ENCODE assay signal across 8 cellular contexts in the genomic region with DNA sequence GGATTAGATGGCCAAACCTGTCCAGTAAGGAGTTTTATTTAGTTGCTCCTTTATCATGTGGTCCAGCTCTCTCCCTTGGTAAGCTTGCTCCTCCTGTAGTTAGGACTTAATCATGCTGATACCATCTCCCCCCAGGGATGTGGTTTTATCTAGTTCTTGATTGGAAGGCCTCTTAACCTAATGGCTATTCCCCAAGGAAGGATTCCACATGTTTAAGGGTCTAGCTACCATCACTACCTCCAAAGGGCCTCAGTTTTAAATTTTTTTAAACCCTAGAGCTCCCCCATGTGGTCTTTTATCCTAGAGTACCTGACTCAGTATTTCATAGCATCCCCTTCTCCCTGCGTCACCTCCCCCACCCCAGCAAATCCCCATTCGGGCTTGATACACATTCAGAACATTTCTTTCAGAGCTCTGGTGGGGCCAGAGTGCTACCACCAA. TPM values are rescaled to one million over a fixed set of nuclear protein-coding genes. Genes with fewer than 3 reads are reported as not detected.
A peak's percentile ranks its signal among the peaks of the same experiment; 100 is the strongest.
DNase-seq lines count a peak whose midpoint lies in the region; ATAC-seq and TF ChIP-seq lines count a peak whose summit lies in the region.

No MANE protein-coding gene starts in this region.

- TF ChIP-seq CTCF in CD8-positive, alpha-beta T cell (IDR thresholded peaks at IDR 0.05) = no peak
- TF ChIP-seq CTCF in HFF-Myc (IDR thresholded peaks at IDR 0.05; ENCODE audit: low read depth, low read length, missing control alignments) (peak; percentile 31), ascending aorta (IDR thresholded peaks at IDR 0.05) (peak in 1 of 3 experiments; percentile 22)

- H3K36me3 ChIP-seq in CD8-positive, alpha-beta T cell (ENCODE audit: insufficient read depth, low read length) = peaks cover 84% of the 10 kb centered on the region
- H3K36me3 ChIP-seq in ascending aorta = peaks cover 80 to 92% of the 10 kb centered on the region in 2 donors

- intact Hi-C loops in CD8-positive, alpha-beta T cell (cut with DNase I, micrococcal nuclease) = loop anchor here in 1 of 2 experiments (1.0 kb wide), 1 partner anchor 32 kb away; no protein-coding TSS in a partner anchor
- intact Hi-C loops in activated T-helper 2 cell treated with anti-CD3 and anti-CD28 coated beads, Interferon-gamma antibody, Interleukin-2, Interleukin-4, amounts not matched to agents 10 μg/mL and 5 μg/mL and 100 μg/mL, durations not matched to agents 14 hours and 24 hours and 36 hours (cut with micrococcal nuclease) = no loop called here
- intact Hi-C loops in ascending aorta (cut with DNase I) = no loop called here

- CTCF ChIA-PET in CD8-positive, alpha-beta T cell (lab: Charles Lee) = interaction anchor here (0.7 to 7.6 kb wide), 10 partner anchors 11 to 149 kb away, joined by 3 to 46 read pairs (median 3); a partner anchor contains a TSS

- H3K27me3 ChIP-seq in CD8-positive, alpha-beta T cell (ENCODE audit: insufficient read depth, low read length) = no peaks in the 10 kb centered on the region
- H3K27me3 ChIP-seq in ascending aorta = no peaks in the 10 kb centered on the region

- peaks cover 91% of the 10 kb centered on the region for H3K36me3 Mint-ChIP-seq in CD8-positive, alpha-beta T cell
- peaks cover 18 to 23% of the 10 kb centered on the region in 2 donors for H3K36me3 Mint-ChIP-seq in activated naive CD4-positive, alpha-beta T cell treated with anti-CD3 and anti-CD28 coated beads, Interleukin-2, amount 50 U/mL, for 72 hours
- peaks cover 85% of the 10 kb centered on the region for H3K36me3 Mint-ChIP-seq in activated T-helper 2 cell treated with anti-CD3 and anti-CD28 coated beads, Interferon-gamma antibody, Interleukin-2, Interleukin-4, amounts not matched to agents 10 μg/mL and 5 μg/mL and 100 μg/mL, durations not matched to agents 14 hours and 24 hours and 36 hours (ENCODE audit: low read depth)

- no peak overlapping the region for H3K27ac ChIP-seq in CD8-positive, alpha-beta T cell (ENCODE audit: low read depth, low read length)
- H3K27ac ChIP-seq in ascending aorta = peak overlapping the region in 1 of 2 donors; percentile 39

- no peak overlapping the region for H3K4me3 ChIP-seq in CD8-positive, alpha-beta T cell (ENCODE audit: low read depth, low read length)
- H3K4me3 ChIP-seq in HFF-Myc (replicated peaks; ENCODE audit: low read depth, low read length) (no peak overlapping the region), ascending aorta (no peak overlapping the region)

- no peaks in the 10 kb centered on the region for H3K9me3 ChIP-seq in CD8-positive, alpha-beta T cell (ENCODE audit: low read length)
- no peaks in the 10 kb centered on the region for H3K9me3 ChIP-seq in ascending aorta

- ATAC-seq in CD8-positive, alpha-beta T cell = peak; percentile 37
- ATAC-seq in activated naive CD4-positive, alpha-beta T cell treated with anti-CD3 and anti-CD28 coated beads, Interleukin-2, amount 50 U/mL, for 72 hours = peak in 1 of 2 donors; percentile 32

- no peak for DNase-seq in CD8-positive, alpha-beta T cell
- DNase-seq in HFF-Myc (ENCODE audit: extremely low read depth, low read depth) (no peak), left kidney (ENCODE audit: low read depth, low spot score) (peak; percentile 38), anterior cingulate cortex (lab: John Stamatoyannopoulos, UW) (no peak), ascending aorta (ENCODE audit: low spot score in 2 of 2) (no peak), foreskin melanocyte (no peak)
- no peak for DNase-seq in activated naive CD4-positive, alpha-beta T cell treated with anti-CD3 and anti-CD28 coated beads, Interleukin-2, amount 50 U/mL, for 72 hours (ENCODE audit: low spot score in 2 of 2)
- DNase-seq in activated T-helper 2 cell treated with anti-CD3 and anti-CD28 coated beads, Interferon-gamma antibody, Interleukin-2, Interleukin-4, amounts not matched to agents 10 μg/mL and 5 μg/mL and 100 μg/mL, durations not matched to agents 14 hours and 24 hours and 36 hours (ENCODE audit: low spot score) = no peak

- H3K4me1 Mint-ChIP-seq in CD8-positive, alpha-beta T cell (ENCODE audit: low read depth) = peaks cover 52% of the 10 kb centered on the region
- peaks cover 34% of the 10 kb centered on the region for H3K4me1 Mint-ChIP-seq in activated T-helper 2 cell treated with anti-CD3 and anti-CD28 coated beads, Interferon-gamma antibody, Interleukin-2, Interleukin-4, amounts not matched to agents 10 μg/mL and 5 μg/mL and 100 μg/mL, durations not matched to agents 14 hours and 24 hours and 36 hours (ENCODE audit: low read depth)

- peaks cover 25% of the 10 kb centered on the region for H3K4me1 ChIP-seq in CD8-positive, alpha-beta T cell (ENCODE audit: insufficient read depth, low read length)
- no peaks in the 10 kb centered on the region for H3K4me1 ChIP-seq in ascending aorta

- H3K27ac Mint-ChIP-seq in CD8-positive, alpha-beta T cell = no peak overlapping the region
- peak overlapping the region; percentile 25 to 83 for H3K27ac Mint-ChIP-seq in activated naive CD4-positive, alpha-beta T cell treated with anti-CD3 and anti-CD28 coated beads, Interleukin-2, amount 50 U/mL, for 72 hours
- H3K27ac Mint-ChIP-seq in activated T-helper 2 cell treated with anti-CD3 and anti-CD28 coated beads, Interferon-gamma antibody, Interleukin-2, Interleukin-4, amounts not matched to agents 10 μg/mL and 5 μg/mL and 100 μg/mL, durations not matched to agents 14 hours and 24 hours and 36 hours = no peak overlapping the region

- POLR2A ChIA-PET in CD8-positive, alpha-beta T cell (lab: Charles Lee) = interaction anchor here (0.6 to 2.1 kb wide), 5 partner anchors 15 to 79 kb away, joined by 3 to 7 read pairs (median 3); no protein-coding TSS in a partner anchor

- no peaks in the 10 kb centered on the region for H3K9me3 Mint-ChIP-seq in CD8-positive, alpha-beta T cell
- H3K9me3 Mint-ChIP-seq in activated naive CD4-positive, alpha-beta T cell treated with anti-CD3 and anti-CD28 coated beads, Interleukin-2, amount 50 U/mL, for 72 hours = no peaks in the 10 kb centered on the region
- no peaks in the 10 kb centered on the region for H3K9me3 Mint-ChIP-seq in activated T-helper 2 cell treated with anti-CD3 and anti-CD28 coated beads, Interferon-gamma antibody, Interleukin-2, Interleukin-4, amounts not matched to agents 10 μg/mL and 5 μg/mL and 100 μg/mL, durations not matched to agents 14 hours and 24 hours and 36 hours

- no peaks in the 10 kb centered on the region for H3K27me3 Mint-ChIP-seq in CD8-positive, alpha-beta T cell (ENCODE audit: low read depth)
- no peaks in the 10 kb centered on the region for H3K27me3 Mint-ChIP-seq in activated T-helper 2 cell treated with anti-CD3 and anti-CD28 coated beads, Interferon-gamma antibody, Interleukin-2, Interleukin-4, amounts not matched to agents 10 μg/mL and 5 μg/mL and 100 μg/mL, durations not matched to agents 14 hours and 24 hours and 36 hours (ENCODE audit: low read depth)

- no peak overlapping the region for H3K4me3 Mint-ChIP-seq in CD8-positive, alpha-beta T cell
- no peak overlapping the region for H3K4me3 Mint-ChIP-seq in activated T-helper 2 cell treated with anti-CD3 and anti-CD28 coated beads, Interferon-gamma antibody, Interleukin-2, Interleukin-4, amounts not matched to agents 10 μg/mL and 5 μg/mL and 100 μg/mL, durations not matched to agents 14 hours and 24 hours and 36 hours (ENCODE audit: low read depth)

RNA-seq across cellular contexts. Expression of a gene that starts 22.5 kb away (rescaled TPM):
- total RNA-seq in CD8-positive, alpha-beta T cell = 10 to 100 TPM; 11.1 to 12.9 TPM
- 10 to 100 TPM in 1 of 2 donors, 1 to 10 TPM in 1; 9.5 to 21.7 TPM for total RNA-seq in activated naive CD4-positive, alpha-beta T cell treated with anti-CD3 and anti-CD28 coated beads, Interleukin-2, amount 50 U/mL, for 72 hours
- total RNA-seq in activated T-helper 2 cell treated with anti-CD3 and anti-CD28 coated beads, Interferon-gamma antibody, Interleukin-2, Interleukin-4, amounts not matched to agents 10 μg/mL and 5 μg/mL and 100 μg/mL, durations not matched to agents 14 hours and 24 hours and 36 hours = 14.4 and 14.7 TPM in 2 replicates
- 20.8 TPM for total RNA-seq in ascending aorta

RNA-seq across cellular contexts. Expression of a gene that starts 24.3 kb away (rescaled TPM):
- 10 to 100 TPM; 22.9 to 23.9 TPM for total RNA-seq in CD8-positive, alpha-beta T cell
- total RNA-seq in activated naive CD4-positive, alpha-beta T cell treated with anti-CD3 and anti-CD28 coated beads, Interleukin-2, amount 50 U/mL, for 72 hours = 10 to 100 TPM; 29.9 to 30.4 TPM
- total RNA-seq in activated T-helper 2 cell treated with anti-CD3 and anti-CD28 coated beads, Interferon-gamma antibody, Interleukin-2, Interleukin-4, amounts not matched to agents 10 μg/mL and 5 μg/mL and 100 μg/mL, durations not matched to agents 14 hours and 24 hours and 36 hours = 43.9 and 47.0 TPM in 2 replicates
- total RNA-seq in ascending aorta = 32.9 TPM

RNA-seq across cellular contexts. Expression of a gene that starts 24.9 kb away (rescaled TPM):
- total RNA-seq in CD8-positive, alpha-beta T cell = 1,000 to 10,000 TPM; 1,250 to 1,255 TPM
- 1,000 to 10,000 TPM in 1 of 2 donors, 100 to 1,000 TPM in 1; 786 to 1,016 TPM for total RNA-seq in activated naive CD4-positive, alpha-beta T cell treated with anti-CD3 and anti-CD28 coated beads, Interleukin-2, amount 50 U/mL, for 72 hours
- 985 and 1,001 TPM in 2 replicates for total RNA-seq in activated T-helper 2 cell treated with anti-CD3 and anti-CD28 coated beads, Interferon-gamma antibody, Interleukin-2, Interleukin-4, amounts not matched to agents 10 μg/mL and 5 μg/mL and 100 μg/mL, durations not matched to agents 14 hours and 24 hours and 36 hours
- 354 TPM for total RNA-seq in ascending aorta

RNA-seq across cellular contexts. Expression of a gene that starts 30.5 kb away (rescaled TPM):
- total RNA-seq in CD8-positive, alpha-beta T cell = not detected
- not detected for total RNA-seq in activated naive CD4-positive, alpha-beta T cell treated with anti-CD3 and anti-CD28 coated beads, Interleukin-2, amount 50 U/mL, for 72 hours
- total RNA-seq in activated T-helper 2 cell treated with anti-CD3 and anti-CD28 coated beads, Interferon-gamma antibody, Interleukin-2, Interleukin-4, amounts not matched to agents 10 μg/mL and 5 μg/mL and 100 μg/mL, durations not matched to agents 14 hours and 24 hours and 36 hours = not detected in 2 replicates
- 2.8 TPM for total RNA-seq in ascending aorta

RNA-seq across cellular contexts. Expression of a gene that starts 35.3 kb away (rescaled TPM):
- total RNA-seq in CD8-positive, alpha-beta T cell = 100 to 1,000 TPM; 131 to 155 TPM
- 100 to 1,000 TPM; 170 to 226 TPM for total RNA-seq in activated naive CD4-positive, alpha-beta T cell treated with anti-CD3 and anti-CD28 coated beads, Interleukin-2, amount 50 U/mL, for 72 hours
- total RNA-seq in activated T-helper 2 cell treated with anti-CD3 and anti-CD28 coated beads, Interferon-gamma antibody, Interleukin-2, Interleukin-4, amounts not matched to agents 10 μg/mL and 5 μg/mL and 100 μg/mL, durations not matched to agents 14 hours and 24 hours and 36 hours = 178 and 198 TPM in 2 replicates
- 20.6 TPM for total RNA-seq in ascending aorta

Comparison
In these comparisons a context has a peak if more than half of its experiments do, and no peak if none do; other contexts are left out.
1. H3K27ac Mint-ChIP-seq: peak in activated naive CD4-positive, alpha-beta T cell treated with anti-CD3 and anti-CD28 coated beads, Interleukin-2, amount 50 U/mL, for 72 hours (2 of 2); none in CD8-positive, alpha-beta T cell (single experiment) and activated T-helper 2 cell treated with anti-CD3 and anti-CD28 coated beads, Interferon-gamma antibody, Interleukin-2, Interleukin-4, amounts not matched to agents 10 μg/mL and 5 μg/mL and 100 μg/mL, durations not matched to agents 14 hours and 24 hours and 36 hours (single experiment).